Comparison of ENCODE assay signal across 20 cellular contexts in genomic region chr12:19053218-19053617, GRCh38.
DNase-seq lines count a peak whose midpoint lies in the region; ATAC-seq and TF ChIP-seq lines count a peak whose summit lies in the region.
"Had no signal": no experiment of that assay in that cellular context is flagged by ENCODE, and none has a peak within 500 bp of the region (broad histone marks: within the 10 kb centered on the region; RNA-seq: fewer than 3 reads in every experiment).

No MANE protein-coding gene starts in this region.

- H3K27me3 Mint-ChIP-seq in natural killer cell (ENCODE audit: low read depth in 2 of 2) (no peaks in the 10 kb centered on the region), brain (no peaks in the 10 kb centered on the region), neural progenitor cell (ENCODE audit: insufficient read depth, low read depth) (peaks cover 2% of the 10 kb centered on the region)
- no peaks in the 10 kb centered on the region for H3K27me3 Mint-ChIP-seq in natural killer cell treated with Interleukin-12 subunit alpha and Interleukin-12 subunit beta and Interleukin-15 and Interleukin-18, amount 100 ng/mL, for 72 hours

- H4K20me1 ChIP-seq in neural progenitor cell (ENCODE audit: low read depth): no peaks in the 10 kb centered on the region
- H4K20me1 ChIP-seq: BLaER1 treated with 17β-estradiol and CSF1 and Interleukin-3, amounts not matched to agents 10 nM and 100 nM had no signal

- H3K27ac Mint-ChIP-seq in natural killer cell (peak overlapping the region; percentile 2 to 22), brain (peak overlapping the region in 3 of 5 experiments; percentile 3 to 39 (median 13)), neural progenitor cell (no peak overlapping the region)
- H3K27ac Mint-ChIP-seq in natural killer cell treated with Interleukin-12 subunit alpha and Interleukin-12 subunit beta and Interleukin-15 and Interleukin-18, amount 100 ng/mL, for 72 hours: peak overlapping the region in 1 of 2 donors; percentile 15
- H3K27ac Mint-ChIP-seq: CD14-positive monocyte; CD4-positive, alpha-beta T cell; HFFc6 had no signal

- H3K9me3 Mint-ChIP-seq in natural killer cell (peaks cover 0 to 2% of the 10 kb centered on the region in 2 donors), brain (no peaks in the 10 kb centered on the region), neural progenitor cell (peaks cover 1% of the 10 kb centered on the region)
- no peaks in the 10 kb centered on the region for H3K9me3 Mint-ChIP-seq in natural killer cell treated with Interleukin-12 subunit alpha and Interleukin-12 subunit beta and Interleukin-15 and Interleukin-18, amount 100 ng/mL, for 72 hours
- H3K9me3 Mint-ChIP-seq: CD4-positive, alpha-beta T cell; HFFc6 had no signal

- H3K36me3 ChIP-seq in neural progenitor cell: no peaks in the 10 kb centered on the region
- H3K36me3 ChIP-seq: BE2C; BLaER1 treated with 17β-estradiol and CSF1 and Interleukin-3, amounts not matched to agents 10 nM and 100 nM; HAP-1 had no signal

- no peak overlapping the region for H3K4me2 ChIP-seq in neural progenitor cell
- H3K4me2 ChIP-seq: BLaER1 treated with 17β-estradiol and CSF1 and Interleukin-3, amounts not matched to agents 10 nM and 100 nM had no signal

- H3K4me3 ChIP-seq in neural progenitor cell: no peak overlapping the region
- H3K4me3 ChIP-seq: BLaER1 treated with 17β-estradiol and CSF1 and Interleukin-3, amounts not matched to agents 10 nM and 100 nM; HAP-1 had no signal

- H3K36me3 Mint-ChIP-seq in natural killer cell: no peaks in the 10 kb centered on the region
- no peaks in the 10 kb centered on the region for H3K36me3 Mint-ChIP-seq in natural killer cell treated with Interleukin-12 subunit alpha and Interleukin-12 subunit beta and Interleukin-15 and Interleukin-18, amount 100 ng/mL, for 72 hours
- no peaks in the 10 kb centered on the region for H3K36me3 Mint-ChIP-seq in brain
- no peaks in the 10 kb centered on the region for H3K36me3 Mint-ChIP-seq in neural progenitor cell
- H3K36me3 Mint-ChIP-seq: CD14-positive monocyte had no signal

- intact Hi-C loops in natural killer cell (cut with micrococcal nuclease): no loop called here

- no peaks in the 10 kb centered on the region for H3K79me2 ChIP-seq in neural progenitor cell (ENCODE audit: low read depth)

- H3K27ac ChIP-seq in neural progenitor cell: no peak overlapping the region
- H3K27ac ChIP-seq: 22Rv1; BLaER1 treated with 17β-estradiol and CSF1 and Interleukin-3, amounts not matched to agents 10 nM and 100 nM had no signal

- TF ChIP-seq CTCF in natural killer cell (IDR thresholded peaks at IDR 0.05): no peak
- no peak for TF ChIP-seq CTCF in brain (conservative IDR thresholded peaks at IDR 0.05)
- TF ChIP-seq CTCF in neural progenitor cell (IDR thresholded peaks at IDR 0.05): no peak

- H2AFZ ChIP-seq in neural progenitor cell (replicated peaks): peak overlapping the region; percentile 17

- no peaks in the 10 kb centered on the region for H3K27me3 ChIP-seq in neural progenitor cell
- H3K27me3 ChIP-seq: BLaER1 treated with 17β-estradiol and CSF1 and Interleukin-3, amounts not matched to agents 10 nM and 100 nM had no signal

- H3K4me1 Mint-ChIP-seq in natural killer cell (peaks cover 26 to 27% of the 10 kb centered on the region in 2 donors), brain (peaks cover 17% of the 10 kb centered on the region), neural progenitor cell (peaks cover 8% of the 10 kb centered on the region)
- H3K4me1 Mint-ChIP-seq in natural killer cell treated with Interleukin-12 subunit alpha and Interleukin-12 subunit beta and Interleukin-15 and Interleukin-18, amount 100 ng/mL, for 72 hours (ENCODE audit: low read depth in 2 of 2): peaks cover 7 to 8% of the 10 kb centered on the region in 2 donors
- H3K4me1 Mint-ChIP-seq: CD14-positive monocyte had no signal

- H3K9me3 ChIP-seq in neural progenitor cell (ENCODE audit: low read depth): no peaks in the 10 kb centered on the region
- H3K9me3 ChIP-seq: BE2C, Caco-2, HAP-1 had no signal

- H3K9ac ChIP-seq in neural progenitor cell: no peak overlapping the region
- H3K9ac ChIP-seq: BLaER1 treated with 17β-estradiol and CSF1 and Interleukin-3, amounts not matched to agents 10 nM and 100 nM had no signal

- H3K4me3 Mint-ChIP-seq in natural killer cell: peak overlapping the region; percentile 10
- H3K4me3 Mint-ChIP-seq in natural killer cell treated with Interleukin-12 subunit alpha and Interleukin-12 subunit beta and Interleukin-15 and Interleukin-18, amount 100 ng/mL, for 72 hours: no peak overlapping the region
- H3K4me3 Mint-ChIP-seq in brain: no peak overlapping the region
- no peak overlapping the region for H3K4me3 Mint-ChIP-seq in neural progenitor cell
- H3K4me3 Mint-ChIP-seq: CD14-positive monocyte; CD4-positive, alpha-beta T cell; HFFc6 had no signal

- no peak for DNase-seq in natural killer cell
- DNase-seq in natural killer cell treated with Interleukin-12 subunit alpha and Interleukin-12 subunit beta and Interleukin-15 and Interleukin-18, amount 100 ng/mL, for 72 hours (ENCODE audit: low spot score): no peak
- DNase-seq in neural progenitor cell (ENCODE audit: low spot score): no peak
- DNase-seq in NCI-H187 treated with DMSO at 0.1 percent for 48 hours (lab: John Stamatoyannopoulos, UW): no peak
- DNase-seq in mesenteric fat pad (ENCODE audit: low spot score): no peak
- DNase-seq in AG08395 (ENCODE audit: low spot score): no peak
- DNase-seq in hippocampal formation (lab: John Stamatoyannopoulos, UW): no peak
- DNase-seq: AML-193; BE2C; Caco-2; CD4-positive, alpha-beta T cell; DMS153; DND-41; GOT3; HFFc6 had no signal

- peak; percentile 57 to 69 (median 67) for ATAC-seq in natural killer cell
- ATAC-seq in natural killer cell treated with Interleukin-12 subunit alpha and Interleukin-12 subunit beta and Interleukin-15 and Interleukin-18, amount 100 ng/mL, for 72 hours: no peak

- H3F3A ChIP-seq in neural progenitor cell (ENCODE audit: low read depth): no peaks in the 10 kb centered on the region

- no peaks in the 10 kb centered on the region for H3K4me1 ChIP-seq in neural progenitor cell
- H3K4me1 ChIP-seq: BE2C; BLaER1 treated with 17β-estradiol and CSF1 and Interleukin-3, amounts not matched to agents 10 nM and 100 nM; Caco-2 had no signal

Comparison
In these comparisons a context has a peak if more than half of its experiments do, and no peak if none do; other contexts are left out.
1. ATAC-seq: peak in natural killer cell (3 of 3); none in natural killer cell treated with Interleukin-12 subunit alpha and Interleukin-12 subunit beta and Interleukin-15 and Interleukin-18, amount 100 ng/mL, for 72 hours (0 of 2).